ENCODE assay signal across 1 cellular context in the genomic region with DNA sequence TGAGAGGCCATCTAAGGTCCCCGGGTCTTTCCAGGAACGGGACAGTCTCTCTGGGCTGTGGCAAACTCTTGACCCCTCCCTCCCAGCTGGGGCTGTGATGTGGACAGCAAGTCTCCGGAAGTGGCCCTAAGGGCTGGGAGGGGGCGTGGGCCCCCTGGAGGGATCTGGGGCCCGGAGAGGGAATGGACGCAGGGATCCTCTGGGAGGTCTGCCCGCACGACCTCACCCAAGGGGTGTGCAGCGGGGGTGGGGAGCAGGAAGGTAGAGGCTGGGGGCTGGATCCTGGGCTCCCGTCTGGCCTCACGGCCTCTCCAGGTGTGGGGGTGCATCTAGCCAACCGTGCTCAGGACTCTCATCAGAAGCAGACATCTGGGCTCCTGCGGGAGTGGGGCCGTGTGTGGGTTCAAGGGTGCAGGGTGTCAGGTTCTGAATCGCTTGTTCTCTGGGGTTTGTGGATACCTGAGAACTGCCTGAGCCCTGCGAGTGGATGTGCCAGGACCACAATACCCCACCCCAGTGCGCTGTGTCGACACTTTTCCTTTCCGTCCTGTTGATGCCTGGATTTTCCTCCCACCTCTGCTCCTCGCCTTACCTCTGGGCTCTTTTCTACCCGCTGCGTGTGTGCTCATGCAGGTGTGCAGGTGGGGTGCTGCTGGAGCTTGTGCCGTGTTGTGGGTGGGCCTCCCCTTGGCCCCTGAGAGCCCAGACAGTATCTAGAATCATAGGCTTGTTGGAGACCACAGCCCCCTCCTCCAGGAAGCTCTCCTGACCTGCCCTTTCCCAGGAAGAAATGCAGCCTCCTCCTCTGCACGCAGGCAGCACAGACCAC.
TF ChIP-seq lines count a peak whose summit lies in the region.

No MANE protein-coding gene starts in this region.

TF ChIP-seq in A549, 52 proteins besides CTCF, POLR2A, EP300 and RAD21 (continued from another document):
- no peak for TF ChIP-seq REST (IDR thresholded peaks at IDR 0.05)
